Comparison of ENCODE assay signal across 12 cellular contexts in the genomic region with DNA sequence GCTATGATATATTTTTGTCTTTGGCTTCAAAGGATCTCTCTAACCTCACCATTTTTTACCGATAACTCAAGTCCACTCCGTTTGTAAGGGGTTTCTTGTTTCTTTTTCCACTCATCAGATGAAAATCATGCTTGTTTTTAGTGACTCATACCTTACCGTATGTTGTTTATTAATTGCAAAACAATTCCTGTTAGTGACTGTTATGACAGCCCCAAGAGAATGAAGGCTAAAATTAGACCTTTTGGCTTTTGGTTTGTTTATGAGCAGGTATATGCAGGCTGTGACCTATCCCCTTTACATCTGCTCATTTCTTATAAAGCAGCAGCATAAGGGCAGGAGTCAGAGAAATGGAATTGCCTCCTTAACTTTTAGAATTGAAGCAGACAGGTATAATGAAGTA.
DNase-seq lines count a peak whose midpoint lies in the region; ATAC-seq and TF ChIP-seq lines count a peak whose summit lies in the region.
"Had no signal": no experiment of that assay in that cellular context is flagged by ENCODE, and none has a peak within 500 bp of the region (broad histone marks: within the 10 kb centered on the region; RNA-seq: fewer than 3 reads in every experiment).

No MANE protein-coding gene starts in this region.

- H3K4me3 ChIP-seq in PC-9: no peak overlapping the region
- no peak overlapping the region for H3K4me3 ChIP-seq in mesenchymal stem cell (ENCODE audit: insufficient read depth in 1 of 2, low read depth in 1 of 2, low read length in 2 of 2)
- no peak overlapping the region for H3K4me3 ChIP-seq in Caco-2 (ENCODE audit: low read depth, low read length)
- no peak overlapping the region for H3K4me3 ChIP-seq in hepatocyte
- H3K4me3 ChIP-seq: body of pancreas, uterus had no signal

- peak in 1 of 2 experiments; percentile 79 for DNase-seq in PC-9
- peak; percentile 87 for DNase-seq in mesenchymal stem cell
- no peak for DNase-seq in Caco-2
- DNase-seq in Right ventricle myocardium superior: no peak
- no peak for DNase-seq in GM19238 (ENCODE audit: insufficient read length, low spot score)
- no peak for DNase-seq in hepatocyte (ENCODE audit: low spot score)
- DNase-seq: body of pancreas, hippocampal formation, MV-4-11, uterus had no signal

- no peaks in the 10 kb centered on the region for H3K79me1 ChIP-seq in mesenchymal stem cell (replicated peaks; ENCODE audit: low read length, poor library complexity, severe bottlenecking)

- no peak overlapping the region for H3K23ac ChIP-seq in mesenchymal stem cell (ENCODE audit: low read length in 2 of 2)

- no peak overlapping the region for H3K4ac ChIP-seq in mesenchymal stem cell (ENCODE audit: low read depth in 1 of 2, low read length in 2 of 2)

- peak overlapping the region; percentile 13; the same call in 1 of the 2 replicates for H2AFZ ChIP-seq in PC-9
- H2AFZ ChIP-seq in mesenchymal stem cell (ENCODE audit: low read depth, low read length): no peak overlapping the region
- no peak overlapping the region for H2AFZ ChIP-seq in hepatocyte

- no TSS peak for BruUV-seq in PC-9 (replicated peaks; lab: Mats Ljungman, UMichigan)
- no TSS peak for BruUV-seq in Caco-2 (replicated peaks; lab: Mats Ljungman, UMichigan)

- WGBS in mesenchymal stem cell: 21% methylated on average over 2 of the region's 3 CpGs
- WGBS in hepatocyte (ENCODE audit: low lambda C conversion rate, missing lambda C conversion rate): 73% methylated on average over 3 of the region's 3 CpGs

- no peak overlapping the region for H3K27ac Mint-ChIP-seq in Caco-2 (ENCODE audit: unreplicated experiment)

- no peak overlapping the region for H3K4me3 Mint-ChIP-seq in Caco-2 (ENCODE audit: unreplicated experiment)

- peaks cover 21% of the 10 kb centered on the region for H3K4me1 ChIP-seq in PC-9 (replicated peaks; ENCODE audit: insufficient read depth)
- H3K4me1 ChIP-seq in mesenchymal stem cell (ENCODE audit: control insufficient read depth, insufficient read depth, low read depth, low read length): no peaks in the 10 kb centered on the region
- peaks cover 9% of the 10 kb centered on the region for H3K4me1 ChIP-seq in Caco-2
- no peaks in the 10 kb centered on the region for H3K4me1 ChIP-seq in hepatocyte (ENCODE audit: insufficient read depth)
- H3K4me1 ChIP-seq: body of pancreas, uterus had no signal

- H3K14ac ChIP-seq in mesenchymal stem cell (ENCODE audit: low read length in 2 of 2): no peak overlapping the region

- H2BK120ac ChIP-seq in mesenchymal stem cell (ENCODE audit: low read depth, low read length): no peak overlapping the region

- H4K91ac ChIP-seq in mesenchymal stem cell (ENCODE audit: low read length): no peak overlapping the region

- no peak overlapping the region for H2BK5ac ChIP-seq in mesenchymal stem cell (ENCODE audit: low read depth, low read length, poor library complexity, severe bottlenecking)

- POLR2A ChIA-PET in PC-9 (lab: Charles Lee; ENCODE audit: unreplicated experiment) (interaction anchor here (0.7 kb wide), 1 partner anchor 160 kb away, joined by 7 read pairs; no protein-coding TSS in a partner anchor), Caco-2 (lab: Charles Lee) (no interaction called here)

- H3K4me1 Mint-ChIP-seq in Caco-2 (ENCODE audit: low read depth, unreplicated experiment): peaks cover 20% of the 10 kb centered on the region

- TF ChIP-seq CTCF in PC-9 (conservative IDR thresholded peaks at IDR 0.05) (no peak), Caco-2 (IDR thresholded peaks at IDR 0.05; ENCODE audit: insufficient read depth in 1 of 2, low read depth in 1 of 2, low read length in 1 of 2, severe bottlenecking in 1 of 2, unreplicated experiment in 1 of 2) (no peak), hepatocyte (IDR thresholded peaks at IDR 0.05; ENCODE audit: poor library complexity) (no peak)

- CTCF ChIA-PET in PC-9 (lab: Charles Lee) (no interaction called here), Caco-2 (lab: Charles Lee) (no interaction called here)

- H4K20me1 ChIP-seq in PC-9 (ENCODE audit: insufficient read depth): no peaks in the 10 kb centered on the region
- H4K20me1 ChIP-seq in hepatocyte (ENCODE audit: insufficient read depth, poor library complexity, severe bottlenecking): no peaks in the 10 kb centered on the region

- H3K9ac ChIP-seq in mesenchymal stem cell (ENCODE audit: low read length): no peak overlapping the region

- H3K9me3 ChIP-seq in PC-9 (ENCODE audit: insufficient read depth, low read depth): peaks cover 24% of the 10 kb centered on the region
- no peaks in the 10 kb centered on the region for H3K9me3 ChIP-seq in mesenchymal stem cell (ENCODE audit: control insufficient read depth, low read length)
- H3K9me3 ChIP-seq in Caco-2: 0 out of 2 replicates have a peak, but pooled peaks cover 2% of the 10 kb centered on the region
- no peaks in the 10 kb centered on the region for H3K9me3 ChIP-seq in hepatocyte (ENCODE audit: low read depth)
- H3K9me3 ChIP-seq: body of pancreas, uterus had no signal

- H2BK15ac ChIP-seq in mesenchymal stem cell (ENCODE audit: low read depth, poor library complexity, severe bottlenecking): no peak overlapping the region

- H2BK12ac ChIP-seq in mesenchymal stem cell (ENCODE audit: low read length in 2 of 2): no peak overlapping the region

- H3K36me3 Mint-ChIP-seq in Caco-2 (ENCODE audit: insufficient read depth, unreplicated experiment): peaks cover 6% of the 10 kb centered on the region

- no peaks in the 10 kb centered on the region for H3K9me2 ChIP-seq in PC-9 (ENCODE audit: insufficient read depth)
- H3K9me2 ChIP-seq in hepatocyte (replicated peaks; ENCODE audit: insufficient read depth): no peaks in the 10 kb centered on the region

- no peaks in the 10 kb centered on the region for H3K27me3 ChIP-seq in PC-9 (ENCODE audit: insufficient read depth, low read depth)
- no peaks in the 10 kb centered on the region for H3K27me3 ChIP-seq in mesenchymal stem cell (ENCODE audit: control insufficient read depth in 1 of 2, insufficient read depth in 1 of 2, low read length in 2 of 2)
- H3K27me3 ChIP-seq in Caco-2 (replicated peaks; ENCODE audit: control insufficient read depth, insufficient read depth, low read length): no peaks in the 10 kb centered on the region
- H3K27me3 ChIP-seq in hepatocyte: no peaks in the 10 kb centered on the region
- H3K27me3 ChIP-seq: body of pancreas, uterus had no signal

- no peak overlapping the region for H3K18ac ChIP-seq in mesenchymal stem cell (ENCODE audit: low read depth in 1 of 2, low read length in 2 of 2)

- no peak overlapping the region for H4K8ac ChIP-seq in mesenchymal stem cell (ENCODE audit: low read length)

- H3F3A ChIP-seq in PC-9 (ENCODE audit: insufficient read depth, low read depth): peaks cover 12% of the 10 kb centered on the region

- intact Hi-C loops in PC-9 (cut with micrococcal nuclease; ENCODE audit: unreplicated experiment): no loop called here
- intact Hi-C loops in Caco-2 (cut with micrococcal nuclease; ENCODE audit: unreplicated experiment): no loop called here
- intact Hi-C loops in Right ventricle myocardium superior (cut with DNase I): no loop called here

- no peaks in the 10 kb centered on the region for H3K27me3 Mint-ChIP-seq in Caco-2 (ENCODE audit: insufficient read depth, unreplicated experiment)

- H3K79me2 ChIP-seq in PC-9 (ENCODE audit: low read depth) (no peaks in the 10 kb centered on the region), hepatocyte (no peaks in the 10 kb centered on the region)

- peaks cover 22% of the 10 kb centered on the region for H3K9me3 Mint-ChIP-seq in Caco-2 (ENCODE audit: unreplicated experiment)

- H3K4me2 ChIP-seq in PC-9 (peak overlapping the region; percentile 44), mesenchymal stem cell (ENCODE audit: low read length, poor library complexity, severe bottlenecking) (no peak overlapping the region), hepatocyte (no peak overlapping the region)

- H2AK5ac ChIP-seq in mesenchymal stem cell (ENCODE audit: low read length, severe bottlenecking): no peak overlapping the region

- ATAC-seq in GM18508 (IDR thresholded peaks at IDR 0.05; ENCODE audit: insufficient read depth, unreplicated experiment) (peak; percentile 78), HG02623 (IDR thresholded peaks at IDR 0.05; ENCODE audit: unreplicated experiment) (peak; percentile 77), Right ventricle myocardium superior (ENCODE audit: poor library complexity) (no peak)
- ATAC-seq: body of pancreas had no signal

- H3K27ac ChIP-seq in PC-9 (peak overlapping the region; percentile 73), mesenchymal stem cell (ENCODE audit: low read length, poor library complexity, severe bottlenecking) (no peak overlapping the region), hepatocyte (no peak overlapping the region)
- H3K27ac ChIP-seq: body of pancreas, uterus had no signal

- H3K36me3 ChIP-seq in PC-9 (ENCODE audit: low read depth) (0 out of 2 replicates have a peak, but pooled peaks cover 8% of the 10 kb centered on the region), mesenchymal stem cell (ENCODE audit: control insufficient read depth in 1 of 2, insufficient read depth in 2 of 2, low read depth in 1 of 2, low read length in 2 of 2) (no peaks in the 10 kb centered on the region), Caco-2 (ENCODE audit: control insufficient read depth, insufficient read depth, low read length) (no peaks in the 10 kb centered on the region), hepatocyte (replicated peaks; ENCODE audit: insufficient read depth, low read depth) (no peaks in the 10 kb centered on the region)
- H3K36me3 ChIP-seq: uterus had no signal
